Comparison of ENCODE assay signal across 8 cellular contexts in genomic region chr13:23695711-23696512, GRCh38.
DNase-seq lines count a peak whose midpoint lies in the region; ATAC-seq and TF ChIP-seq lines count a peak whose summit lies in the region.

No MANE protein-coding gene starts in this region.

- no peak overlapping the region for H3K4me3 ChIP-seq in osteoblast (ENCODE audit: insufficient read depth, low read length)

- no peak overlapping the region for H3K4me2 ChIP-seq in osteoblast (ENCODE audit: insufficient read depth, low read length)

- H3K9me3 ChIP-seq in osteoblast (ENCODE audit: low read depth, low read length), result no peaks in the 10 kb centered on the region

- peak; percentile 24 to 26 for DNase-seq in activated CD8-positive, alpha-beta memory T cell treated with anti-CD3 and anti-CD28 coated beads for 4 hours (ENCODE audit: low read depth in 2 of 2)
- DNase-seq in left cardiac atrium (peak; percentile 73), NCI-H82 treated with DMSO at 0.1 percent for 48 hours (lab: John Stamatoyannopoulos, UW; ENCODE audit: unreplicated experiment) (no peak), osteoblast (ENCODE audit: insufficient read length, low spot score, missing footprints) (no peak), GOT3 (lab: John Stamatoyannopoulos, UW) (no peak)
- DNase-seq in stimulated activated CD8-positive, alpha-beta memory T cell treated with anti-CD3 and anti-CD28 coated beads, Interleukin-2, amount 100 ng/mL, for 1 hour (ENCODE audit: low read depth in 2 of 2), result peak; percentile 4 to 29

- peak; percentile 82 for ATAC-seq in GM19023 (IDR thresholded peaks at IDR 0.05; ENCODE audit: unreplicated experiment)
- peak; percentile 89 for ATAC-seq in HG03175 (IDR thresholded peaks at IDR 0.05; ENCODE audit: unreplicated experiment)
- peak; percentile 79 to 81 for ATAC-seq in left cardiac atrium

- H4K20me1 ChIP-seq in osteoblast (ENCODE audit: insufficient read depth, low read length), result no peaks in the 10 kb centered on the region

- H3K27ac ChIP-seq in osteoblast (ENCODE audit: low read depth, low read length), result no peak overlapping the region

- H3K27me3 ChIP-seq in osteoblast (ENCODE audit: insufficient read depth, low read length), result no peaks in the 10 kb centered on the region

- no peaks in the 10 kb centered on the region for H3K79me2 ChIP-seq in osteoblast (ENCODE audit: insufficient read depth, low read length)

- intact Hi-C loops in left cardiac atrium (cut with DNase I), result no loop called here

- H3K4me1 ChIP-seq in osteoblast (ENCODE audit: insufficient read depth, low read length), result peaks cover 19% of the 10 kb centered on the region

- no peak for TF ChIP-seq CTCF in osteoblast (IDR thresholded peaks at IDR 0.05; ENCODE audit: extremely low read depth, low read depth, low read length)

- no peak overlapping the region for H2AFZ ChIP-seq in osteoblast (ENCODE audit: low read length)

- H3K36me3 ChIP-seq in osteoblast (ENCODE audit: insufficient read depth, low read length), result no peaks in the 10 kb centered on the region

Comparison
In these comparisons a context has a peak if more than half of its experiments do, and no peak if none do; other contexts are left out.
1. DNase-seq: peak in activated CD8-positive, alpha-beta memory T cell treated with anti-CD3 and anti-CD28 coated beads for 4 hours (2 of 2), left cardiac atrium (single experiment) and stimulated activated CD8-positive, alpha-beta memory T cell treated with anti-CD3 and anti-CD28 coated beads, Interleukin-2, amount 100 ng/mL, for 1 hour (2 of 2); none in NCI-H82 treated with DMSO at 0.1 percent for 48 hours (single experiment), osteoblast (single experiment) and GOT3 (single experiment).
2. Peak in every context shown above with its lines, with median percentiles within 50 percentile points of each other: ATAC-seq.